In the genomic region with DNA sequence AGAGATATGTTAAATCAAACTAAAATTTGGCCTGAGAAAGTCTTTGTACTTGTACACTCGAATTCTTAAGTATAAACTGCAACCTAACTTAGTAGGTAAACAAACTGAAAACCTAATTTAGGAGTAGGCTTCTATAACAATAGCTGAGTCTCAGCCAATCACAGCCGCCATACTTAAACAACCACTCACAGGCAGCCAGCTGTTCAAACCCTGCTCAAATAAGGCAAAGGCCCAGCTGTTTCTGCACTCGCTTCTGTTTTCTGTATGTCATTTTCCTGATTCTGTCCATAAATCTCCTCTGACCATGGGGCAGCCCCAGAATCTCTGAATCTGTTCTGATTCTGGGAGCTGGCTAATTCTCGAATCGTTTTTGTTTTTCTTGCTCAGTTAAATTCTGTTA, we compare ENCODE assay signal across 19 cellular contexts.
"Had no signal": no experiment of that assay in that cellular context is flagged by ENCODE, and none has a peak within 500 bp of the region (broad histone marks: within the 10 kb centered on the region; RNA-seq: fewer than 3 reads in every experiment).

No MANE protein-coding gene starts in this region.

- H3K4me3 ChIP-seq: adrenal gland, gastrocnemius medialis, tibial nerve, uterus had no signal

- H3K27ac ChIP-seq: adrenal gland, gastrocnemius medialis, neutrophil, parathyroid adenoma, tibial nerve, uterus had no signal

- H3K4me1 ChIP-seq: adrenal gland, gastrocnemius medialis, parathyroid adenoma, tibial nerve, uterus had no signal

- H3K27me3 ChIP-seq: neutrophil had no signal

- DNase-seq: activated CD4-positive, alpha-beta T cell treated with anti-CD3 and anti-CD28 coated beads for 48 hours; activated CD8-positive, alpha-beta memory T cell treated with anti-CD3 and anti-CD28 coated beads, Interleukin-2, amount 50 U/mL, for 4 hours; activated CD8-positive, alpha-beta T cell treated with anti-CD3 and anti-CD28 coated beads for 36 hours; activated effector memory CD4-positive, alpha-beta T cell treated with anti-CD3 and anti-CD28 coated beads, Interleukin-2, amount 50 U/mL, for 16 hours; activated T-cell treated with anti-CD3 and anti-CD28 coated beads, Interleukin-2, amount 50 U/mL, for 48 hours; adrenal gland; dermis blood vessel endothelial cell; effector memory CD8-positive, alpha-beta T cell; gastrocnemius medialis; islet precursor cell; mammary epithelial cell; naive thymus-derived CD4-positive, alpha-beta T cell; stimulated activated CD4-positive, alpha-beta T cell treated with anti-CD3 and anti-CD28 coated beads, Interleukin-2, amount 100 ng/mL, for 48 hours; stimulated activated naive CD4-positive, alpha-beta T cell; substantia nigra; uterus had no signal

- H3K9me3 ChIP-seq: adrenal gland, gastrocnemius medialis, neutrophil, tibial nerve, uterus had no signal

- H3K36me3 ChIP-seq: adrenal gland, gastrocnemius medialis, neutrophil, tibial nerve, uterus had no signal
